9 cellular contexts compared by ENCODE assay signal in genomic region chr4:120895554-120895953, GRCh38. TPM values are rescaled to one million over a fixed set of nuclear protein-coding genes. Genes with fewer than 3 reads are reported as not detected.
"Had no signal": no experiment of that assay in that cellular context is flagged by ENCODE, and none has a peak within 500 bp of the region (broad histone marks: within the 10 kb centered on the region; RNA-seq: fewer than 3 reads in every experiment).

No MANE protein-coding gene starts in this region.

- ATAC-seq: HepG2, K562 had no signal

- H3K4me3 Mint-ChIP-seq: IgD-negative memory B cell had no signal

- DNase-seq: IMR-90, KBM-7, KG1 had no signal

- H3K4me3 ChIP-seq: K562 had no signal

- H3K9ac ChIP-seq: KMS-11 had no signal

- H3K4me2 ChIP-seq: KMS-11 had no signal

- FAIRE-seq: HepG2, HTR-8/SVneo, K562 had no signal

- H3K27ac ChIP-seq: HL-60, KMS-11 had no signal

RNA-seq across cellular contexts. Expression of gene PRDM5, which starts 27.0 kb away (rescaled TPM):
- total RNA-seq: HepG2, K562 had no signal
- polyA plus RNA-seq: HepG2, IgD-negative memory B cell, K562 had no signal
